Comparison of ENCODE assay signal across 9 cellular contexts in genomic region chrX:82031250-82031649, GRCh38.
"Had no signal": no experiment of that assay in that cellular context is flagged by ENCODE, and none has a peak within 500 bp of the region (broad histone marks: within the 10 kb centered on the region; RNA-seq: fewer than 3 reads in every experiment).

No MANE protein-coding gene starts in this region.

- H3K27ac ChIP-seq: HL-60 had no signal

- H3K4me2 ChIP-seq: GM23338 had no signal

- DNase-seq: H7, HFFc6, IMR-90, KG1 had no signal

- H3K4me1 ChIP-seq: HAP-1 had no signal

- ATAC-seq: GM23338, HCT116, K562 had no signal

- H3K4me3 ChIP-seq: GM23338, HAP-1, K562 had no signal

- FAIRE-seq: K562 had no signal

- H3K36me3 ChIP-seq: HAP-1 had no signal

- H2AFZ ChIP-seq: GM23338 had no signal

- H3K9me3 ChIP-seq: HAP-1 had no signal
